1 cellular context compared by ENCODE assay signal in the genomic region with DNA sequence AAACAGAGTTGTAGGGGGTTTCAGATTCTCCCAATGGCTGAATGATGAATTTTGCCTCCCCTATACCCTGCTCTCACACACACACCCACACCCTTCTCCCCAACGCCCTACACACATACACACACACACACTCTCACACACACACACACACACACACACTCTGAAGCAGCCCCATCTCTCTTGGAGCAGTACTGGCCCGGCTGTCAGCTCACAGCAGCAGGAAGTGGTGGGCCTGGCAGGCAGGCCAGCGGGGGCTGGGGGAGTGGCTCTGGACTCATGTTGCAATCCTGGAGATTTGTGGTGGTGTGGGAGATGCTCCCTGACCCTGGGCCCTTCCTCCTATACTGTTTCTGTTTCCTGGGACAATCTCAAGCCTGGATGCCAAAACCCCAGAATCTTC.
TF ChIP-seq lines count a peak whose summit lies in the region.

No MANE protein-coding gene starts in this region.

TF ChIP-seq in HepG2, 621 proteins besides CTCF, POLR2A, EP300 and RAD21:
- no peak for TF ChIP-seq ZNF256 (CRISPR knock-in tag; conservative IDR thresholded peaks at IDR 0.05)
- no peak for TF ChIP-seq ZNF576 (CRISPR knock-in tag; IDR thresholded peaks at IDR 0.05)
- TF ChIP-seq LCORL (IDR thresholded peaks at IDR 0.05): no peak
- peak; percentile 24; the same call in 1 of the 2 replicates for TF ChIP-seq LCORL (CRISPR knock-in tag; IDR thresholded peaks at IDR 0.05)
- TF ChIP-seq, protein P1, sequence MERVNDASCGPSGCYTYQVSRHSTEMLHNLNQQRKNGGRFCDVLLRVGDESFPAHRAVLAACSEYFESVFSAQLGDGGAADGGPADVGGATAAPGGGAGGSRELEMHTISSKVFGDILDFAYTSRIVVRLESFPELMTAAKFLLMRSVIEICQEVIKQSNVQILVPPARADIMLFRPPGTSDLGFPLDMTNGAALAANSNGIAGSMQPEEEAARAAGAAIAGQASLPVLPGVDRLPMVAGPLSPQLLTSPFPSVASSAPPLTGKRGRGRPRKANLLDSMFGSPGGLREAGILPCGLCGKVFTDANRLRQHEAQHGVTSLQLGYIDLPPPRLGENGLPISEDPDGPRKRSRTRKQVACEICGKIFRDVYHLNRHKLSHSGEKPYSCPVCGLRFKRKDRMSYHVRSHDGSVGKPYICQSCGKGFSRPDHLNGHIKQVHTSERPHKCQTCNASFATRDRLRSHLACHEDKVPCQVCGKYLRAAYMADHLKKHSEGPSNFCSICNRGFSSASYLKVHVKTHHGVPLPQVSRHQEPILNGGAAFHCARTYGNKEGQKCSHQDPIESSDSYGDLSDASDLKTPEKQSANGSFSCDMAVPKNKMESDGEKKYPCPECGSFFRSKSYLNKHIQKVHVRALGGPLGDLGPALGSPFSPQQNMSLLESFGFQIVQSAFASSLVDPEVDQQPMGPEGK (CRISPR knock-in tag; IDR thresholded peaks at IDR 0.05): peak; percentile 76
- no peak for TF ChIP-seq ZNF703 (CRISPR knock-in tag; IDR thresholded peaks at IDR 0.05; ENCODE audit: borderline replicate concordance)
- 0 out of 2 replicates have a peak, but pooled peaks have one; percentile 37 for TF ChIP-seq ZNF788 (CRISPR knock-in tag; IDR thresholded peaks at IDR 0.05; ENCODE audit: borderline replicate concordance)
- no peak for TF ChIP-seq ZNF878 (CRISPR knock-in tag; IDR thresholded peaks at IDR 0.05)
- 0 out of 2 replicates have a peak, but pooled peaks have one; percentile 49 for TF ChIP-seq ZNF646 (CRISPR knock-in tag; IDR thresholded peaks at IDR 0.05)
- TF ChIP-seq TBX2 (CRISPR knock-in tag; IDR thresholded peaks at IDR 0.05; ENCODE audit: borderline replicate concordance): 0 out of 2 replicates have a peak, but pooled peaks have one; percentile 26
- TF ChIP-seq RELA (CRISPR knock-in tag; IDR thresholded peaks at IDR 0.05): 0 out of 2 replicates have a peak, but pooled peaks have one; percentile 69
- TF ChIP-seq ZNF292 (CRISPR knock-in tag; IDR thresholded peaks at IDR 0.05; ENCODE audit: borderline replicate concordance, low read depth): peak; percentile 83
- TF ChIP-seq ZFP91 (CRISPR knock-in tag; IDR thresholded peaks at IDR 0.05; ENCODE audit: borderline replicate concordance): peak; percentile 46; the same call in 1 of the 2 replicates
- 0 out of 2 replicates have a peak, but pooled peaks have one; percentile 17 for TF ChIP-seq HOXA3 (CRISPR knock-in tag; IDR thresholded peaks at IDR 0.05)
- TF ChIP-seq SAP130 (CRISPR knock-in tag; IDR thresholded peaks at IDR 0.05; ENCODE audit: low read depth): peak; percentile 64
- TF ChIP-seq ZSCAN31 (CRISPR knock-in tag; IDR thresholded peaks at IDR 0.05; ENCODE audit: low read depth): 0 out of 2 replicates have a peak, but pooled peaks have one; percentile 26
- peak; percentile 78 for TF ChIP-seq CEBPB (IDR thresholded peaks at IDR 0.05; ENCODE audit: borderline replicate concordance, low read depth, low read length)
- no peak for TF ChIP-seq POGK (CRISPR knock-in tag; conservative IDR thresholded peaks at IDR 0.05)
- TF ChIP-seq ETV5 (CRISPR knock-in tag; IDR thresholded peaks at IDR 0.05; ENCODE audit: borderline replicate concordance): peak; percentile 35; the same call in 1 of the 2 replicates
- peak; percentile 68 for TF ChIP-seq ZNF687 (CRISPR knock-in tag; IDR thresholded peaks at IDR 0.05)
- peak; percentile 79 for TF ChIP-seq CEBPG (CRISPR knock-in tag; IDR thresholded peaks at IDR 0.05)
- no peak for TF ChIP-seq ZNF101 (CRISPR knock-in tag; IDR thresholded peaks at IDR 0.05; ENCODE audit: borderline replicate concordance, low read depth)
- TF ChIP-seq ZFX (CRISPR knock-in tag; IDR thresholded peaks at IDR 0.05; ENCODE audit: low read depth): peak; percentile 40; the same call in 1 of the 2 replicates
- TF ChIP-seq, protein P2, sequence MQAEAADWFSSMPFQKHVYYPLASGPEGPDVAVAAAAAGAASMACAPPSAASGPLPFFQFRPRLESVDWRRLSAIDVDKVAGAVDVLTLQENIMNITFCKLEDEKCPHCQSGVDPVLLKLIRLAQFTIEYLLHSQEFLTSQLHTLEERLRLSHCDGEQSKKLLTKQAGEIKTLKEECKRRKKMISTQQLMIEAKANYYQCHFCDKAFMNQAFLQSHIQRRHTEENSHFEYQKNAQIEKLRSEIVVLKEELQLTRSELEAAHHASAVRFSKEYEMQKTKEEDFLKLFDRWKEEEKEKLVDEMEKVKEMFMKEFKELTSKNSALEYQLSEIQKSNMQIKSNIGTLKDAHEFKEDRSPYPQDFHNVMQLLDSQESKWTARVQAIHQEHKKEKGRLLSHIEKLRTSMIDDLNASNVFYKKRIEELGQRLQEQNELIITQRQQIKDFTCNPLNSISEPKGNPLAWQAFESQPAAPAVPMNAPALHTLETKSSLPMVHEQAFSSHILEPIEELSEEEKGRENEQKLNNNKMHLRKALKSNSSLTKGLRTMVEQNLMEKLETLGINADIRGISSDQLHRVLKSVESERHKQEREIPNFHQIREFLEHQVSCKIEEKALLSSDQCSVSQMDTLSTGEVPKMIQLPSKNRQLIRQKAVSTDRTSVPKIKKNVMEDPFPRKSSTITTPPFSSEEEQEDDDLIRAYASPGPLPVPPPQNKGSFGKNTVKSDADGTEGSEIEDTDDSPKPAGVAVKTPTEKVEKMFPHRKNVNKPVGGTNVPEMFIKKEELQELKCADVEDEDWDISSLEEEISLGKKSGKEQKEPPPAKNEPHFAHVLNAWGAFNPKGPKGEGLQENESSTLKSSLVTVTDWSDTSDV (CRISPR knock-in tag; IDR thresholded peaks at IDR 0.05): no peak
- TF ChIP-seq NR2F1 (CRISPR knock-in tag; IDR thresholded peaks at IDR 0.05): no peak
- TF ChIP-seq SP5 (CRISPR knock-in tag; IDR thresholded peaks at IDR 0.05; ENCODE audit: borderline replicate concordance, low read depth): 0 out of 2 replicates have a peak, but pooled peaks have one; percentile 26
- peak; percentile 47; the same call in 1 of the 2 replicates for TF ChIP-seq ELF3 (CRISPR knock-in tag; IDR thresholded peaks at IDR 0.05)
- no peak for TF ChIP-seq NR2F6 (IDR thresholded peaks at IDR 0.05)
- TF ChIP-seq NR2F6 (CRISPR knock-in tag; IDR thresholded peaks at IDR 0.05): peak; percentile 15; the same call in 1 of the 2 replicates
TF ChIP-seq in HepG2: peak in this region for 19.
